In the genomic region with DNA sequence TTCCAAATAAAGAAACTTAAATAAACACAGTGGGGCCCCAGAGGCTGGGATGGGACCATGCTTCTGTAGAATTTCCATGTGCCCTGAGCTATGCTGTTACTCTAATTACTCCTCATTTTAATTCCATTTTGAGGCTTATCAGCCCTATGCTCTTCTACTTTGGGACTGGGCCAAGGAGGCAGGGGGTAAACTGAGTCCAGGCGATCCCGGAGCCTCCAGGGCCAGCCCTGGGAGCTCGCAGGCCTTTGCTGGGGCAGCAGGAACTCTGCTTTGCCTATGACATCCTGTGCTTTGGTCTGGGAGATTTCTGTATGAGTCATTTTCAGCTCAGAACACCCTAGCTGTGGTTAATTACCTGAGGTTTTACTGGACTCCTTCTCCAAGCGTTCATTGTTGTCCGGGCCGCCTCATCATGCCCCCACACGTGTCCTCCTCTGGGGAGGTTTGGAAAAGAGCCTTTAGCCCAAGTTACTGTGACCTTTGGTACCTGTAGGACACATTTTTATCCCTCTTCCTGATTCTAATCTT, we compare ENCODE assay signal across 8 cellular contexts.
DNase-seq lines count a peak whose midpoint lies in the region; ATAC-seq, FAIRE-seq and TF ChIP-seq lines count a peak whose summit lies in the region.

No MANE protein-coding gene starts in this region.

- no peaks in the 10 kb centered on the region for H3K27me3 Mint-ChIP-seq in type B pancreatic cell

- TF ChIP-seq EP300 in A549 (IDR thresholded peaks at IDR 0.05): no peak

- CTCF ChIA-PET in A549 (lab: Yijun Ruan, JAX): interaction anchor here (1.1 kb wide), 1 partner anchor 37 kb away, joined by 3 read pairs; no protein-coding TSS in a partner anchor

- H3K27ac ChIP-seq in A549 (peak overlapping the region; percentile 50 to 56), brain microvascular endothelial cell (no peak overlapping the region), aorta (ENCODE audit: low read depth in 1 of 2, low read length in 2 of 2) (no peak overlapping the region)

- H3K36me3 Mint-ChIP-seq in type B pancreatic cell: no peaks in the 10 kb centered on the region

- peak overlapping the region; percentile 33 for H3K27ac Mint-ChIP-seq in type B pancreatic cell

- DNase-seq in A549 (ENCODE audit: low read depth in 1 of 2, low spot score in 1 of 2) (peak in 1 of 2 experiments; percentile 58), brain microvascular endothelial cell (peak; percentile 37), type B pancreatic cell (ENCODE audit: extremely low spot score, unreplicated experiment) (no peak), RPMI8226 (no peak), aorta (no peak)

- no peaks in the 10 kb centered on the region for H3K36me3 ChIP-seq in brain microvascular endothelial cell (replicated peaks)
- no peaks in the 10 kb centered on the region for H3K36me3 ChIP-seq in aorta (ENCODE audit: control insufficient read depth in 1 of 2, insufficient read depth in 2 of 2, low read length in 1 of 2)

- WGBS in A549 (ENCODE audit: missing lambda C conversion rate): 20% methylated on average over 7 of the region's 7 CpGs
- WGBS in aorta, 2 donors: 49 to 59% methylated on average over 7 of the region's 7 CpGs

- POLR2A ChIA-PET in A549 (lab: Yijun Ruan, JAX): no interaction called here

- intact Hi-C loops in aorta (cut with DNase I): loop anchor here in 1 of 2 donors (5.0 kb wide), 1 partner anchor 94 kb away; a partner anchor contains a TSS

- no peak overlapping the region for H3K4me3 Mint-ChIP-seq in type B pancreatic cell

- in situ Hi-C loops in brain microvascular endothelial cell (cut with HindIII; ENCODE audit: low pct_ligation_motif_present, low sequenced_read_pairs): no loop called here

- H3K9me3 Mint-ChIP-seq in type B pancreatic cell: no peaks in the 10 kb centered on the region

- peak overlapping the region; percentile 43; the same call in 2 of the 3 replicates for H3K4me2 ChIP-seq in A549

- peaks cover 34% of the 10 kb centered on the region for H3K4me1 ChIP-seq in A549
- H3K4me1 ChIP-seq in aorta (ENCODE audit: control insufficient read depth in 1 of 2, insufficient read depth in 2 of 2, low read length in 2 of 2): no peaks in the 10 kb centered on the region

- TF ChIP-seq CTCF in A549 (IDR thresholded peaks at IDR 0.05) (no peak), brain microvascular endothelial cell (IDR thresholded peaks at IDR 0.05; ENCODE audit: low read depth, low read length, missing control alignments) (no peak), type B pancreatic cell (conservative IDR thresholded peaks at IDR 0.05) (no peak)

- H3K9me3 ChIP-seq in A549 (no peaks in the 10 kb centered on the region), aorta (ENCODE audit: control insufficient read depth, low read length) (no peaks in the 10 kb centered on the region)

- no peak for FAIRE-seq in A549 (lab: Jason Lieb, UNC)

- H3K4me1 Mint-ChIP-seq in type B pancreatic cell (ENCODE audit: unreplicated experiment): peaks cover 44% of the 10 kb centered on the region

- no peak for TF ChIP-seq POLR2A in A549 (IDR thresholded peaks at IDR 0.05; ENCODE audit: low read length)

- H3K4me3 ChIP-seq in A549: no peak overlapping the region
- no peak overlapping the region for H3K4me3 ChIP-seq in brain microvascular endothelial cell (ENCODE audit: low read depth, low read length)
- no peak overlapping the region for H3K4me3 ChIP-seq in aorta (ENCODE audit: low read length in 2 of 2)

- no peak for TF ChIP-seq RAD21 in A549 (conservative IDR thresholded peaks at IDR 0.05 in 1 of 2, IDR thresholded peaks at IDR 0.05 in 1 of 2)

- ATAC-seq in A549 (peak; percentile 76 to 82; a peak in 5 of 6 replicates), GM19043 (IDR thresholded peaks at IDR 0.05; ENCODE audit: low read depth, unreplicated experiment) (peak; percentile 91), HG03108 (IDR thresholded peaks at IDR 0.05; ENCODE audit: unreplicated experiment) (peak; percentile 84), HG03025 (IDR thresholded peaks at IDR 0.05; ENCODE audit: low FRiP score, unreplicated experiment) (no peak), aorta (ENCODE audit: low FRiP score) (no peak)

- peaks cover 10% of the 10 kb centered on the region for H3K27me3 ChIP-seq in brain microvascular endothelial cell (replicated peaks)
- H3K27me3 ChIP-seq in aorta (ENCODE audit: control insufficient read depth in 1 of 2, insufficient read depth in 2 of 2, low read length in 1 of 2): no peaks in the 10 kb centered on the region

TF ChIP-seq in A549, 52 proteins besides CTCF, POLR2A, EP300 and RAD21:
- TF ChIP-seq ZC3H11A (IDR thresholded peaks at IDR 0.05) (no peak), KDM5A (IDR thresholded peaks at IDR 0.05) (no peak), FOSL2 (IDR thresholded peaks at IDR 0.05) (no peak), FOSL2 (CRISPR knock-in tag; IDR thresholded peaks at IDR 0.05) (peak; percentile 47; the same call in 1 of the 2 replicates)
TF ChIP-seq in A549: peak in this region for 1.

Comparison
In these comparisons a context has a peak if more than half of its experiments do, and no peak if none do; other contexts are left out.
1. ATAC-seq: peak in A549 (2 of 2), GM19043 (single experiment) and HG03108 (single experiment); none in HG03025 (single experiment) and aorta (single experiment).
2. H3K27ac ChIP-seq: peak in A549 (2 of 2); none in brain microvascular endothelial cell (single experiment) and aorta (0 of 2).